In the genomic region with DNA sequence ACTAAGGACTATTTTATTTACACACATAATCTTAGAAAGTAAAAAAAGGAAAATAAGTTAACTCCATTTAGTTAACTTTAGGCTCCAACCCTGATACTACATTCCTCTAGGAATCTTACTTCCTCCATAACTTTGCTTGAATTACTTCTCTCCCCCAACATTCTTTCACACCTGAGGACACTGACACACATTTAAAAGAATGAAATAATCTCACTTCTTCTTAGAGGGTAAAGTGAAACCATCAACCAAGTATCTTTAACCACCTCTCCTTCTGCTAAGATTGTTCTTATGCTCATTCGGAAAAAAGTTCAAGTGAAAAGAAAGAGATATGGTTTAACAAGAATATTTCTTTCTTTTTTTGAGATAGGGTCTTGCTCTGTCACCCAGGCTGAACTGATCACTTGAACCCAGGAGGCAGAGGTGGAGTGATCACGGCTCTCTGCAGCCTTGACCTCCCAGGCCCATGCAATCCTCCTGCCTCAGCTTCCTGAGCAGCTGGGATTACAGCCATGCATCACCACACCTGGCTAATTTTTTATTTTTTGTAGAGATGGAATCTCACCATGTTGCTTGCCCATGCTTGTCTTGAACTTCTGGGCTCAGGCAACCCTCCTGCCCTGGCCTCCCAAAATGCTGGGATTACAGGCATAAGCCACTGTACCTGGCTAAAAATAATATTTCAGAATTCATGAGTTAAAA, we compare ENCODE assay signal across 11 cellular contexts. TPM values are rescaled to one million over a fixed set of nuclear protein-coding genes. Genes with fewer than 3 reads are reported as not detected.
DNase-seq lines count a peak whose midpoint lies in the region; ATAC-seq and TF ChIP-seq lines count a peak whose summit lies in the region.
"Had no signal": no experiment of that assay in that cellular context is flagged by ENCODE, and none has a peak within 500 bp of the region (broad histone marks: within the 10 kb centered on the region; RNA-seq: fewer than 3 reads in every experiment).

No MANE protein-coding gene starts in this region.

- no peaks in the 10 kb centered on the region for H3K9me3 ChIP-seq in sigmoid colon
- H3K9me3 ChIP-seq: tibial artery had no signal

- no peaks in the 10 kb centered on the region for H3K9me3 Mint-ChIP-seq in stimulated activated naive B cell treated with anti-CD40 and anti-IgM and Interleukin-4, amounts not matched to agents 10 μg/mL and 1 μg/mL and 100 μg/mL, for 72 hours
- H3K9me3 Mint-ChIP-seq: T-cell had no signal

- no peaks in the 10 kb centered on the region for H3K27me3 Mint-ChIP-seq in stimulated activated naive B cell treated with anti-CD40 and anti-IgM and Interleukin-4, amounts not matched to agents 10 μg/mL and 1 μg/mL and 100 μg/mL, for 72 hours

- peaks cover 24 to 38% of the 10 kb centered on the region in 2 donors for H3K36me3 Mint-ChIP-seq in stimulated activated naive B cell treated with anti-CD40 and anti-IgM and Interleukin-4, amounts not matched to agents 10 μg/mL and 1 μg/mL and 100 μg/mL, for 72 hours

- peaks cover 0 to 11% (median 5%) of the 10 kb centered on the region in 4 donors for H3K4me1 ChIP-seq in sigmoid colon
- H3K4me1 ChIP-seq: parathyroid adenoma had no signal

- TF ChIP-seq POLR2A in sigmoid colon (IDR thresholded peaks at IDR 0.05): no peak

- in situ Hi-C loops in ACHN (cut with HindIII; ENCODE audit: low pct_ligation_motif_present, low pct_unique_long_range_greater_than_20kb, low sequenced_read_pairs): no loop called here

- ATAC-seq in GM19395 (IDR thresholded peaks at IDR 0.05; ENCODE audit: unreplicated experiment): peak; percentile 96
- ATAC-seq in HG02759 (IDR thresholded peaks at IDR 0.05; ENCODE audit: unreplicated experiment): peak; percentile 86
- ATAC-seq in HG03521 (IDR thresholded peaks at IDR 0.05; ENCODE audit: unreplicated experiment): peak; percentile 87
- peak; percentile 80 for ATAC-seq in stimulated activated naive B cell treated with anti-CD40 and anti-IgM and Interleukin-4, amounts not matched to agents 10 μg/mL and 1 μg/mL and 100 μg/mL, for 72 hours (replicated peaks)
- ATAC-seq: T-cell had no signal

- no peak for TF ChIP-seq CTCF in sigmoid colon (IDR thresholded peaks at IDR 0.05)

- no peaks in the 10 kb centered on the region for H3K27me3 ChIP-seq in sigmoid colon
- H3K27me3 ChIP-seq: tibial artery had no signal

- H3K36me3 ChIP-seq in sigmoid colon: peaks cover 0 to 6% (median 0%) of the 10 kb centered on the region in 4 donors

- H3K4me3 ChIP-seq in sigmoid colon: no peak overlapping the region
- H3K4me3 ChIP-seq: tibial artery had no signal

- H3K4me3 Mint-ChIP-seq in stimulated activated naive B cell treated with anti-CD40 and anti-IgM and Interleukin-4, amounts not matched to agents 10 μg/mL and 1 μg/mL and 100 μg/mL, for 72 hours: peak overlapping the region in 1 of 2 donors; percentile 50
- H3K4me3 Mint-ChIP-seq: T-cell had no signal

- H3K27ac Mint-ChIP-seq in stimulated activated naive B cell treated with anti-CD40 and anti-IgM and Interleukin-4, amounts not matched to agents 10 μg/mL and 1 μg/mL and 100 μg/mL, for 72 hours: no peak overlapping the region
- H3K27ac Mint-ChIP-seq: T-cell had no signal

- DNase-seq in stimulated activated naive B cell treated with anti-CD40 and anti-IgM and Interleukin-4, amounts not matched to agents 10 μg/mL and 1 μg/mL and 100 μg/mL, for 72 hours: no peak
- DNase-seq in sigmoid colon (no peak), ACHN (no peak)
- no peak for DNase-seq in stimulated activated CD8-positive, alpha-beta memory T cell treated with anti-CD3 and anti-CD28 coated beads, Interleukin-4, amount 100 ng/mL, for 48 hours
- DNase-seq: NCI-H510A treated with DMSO at 0.1 percent for 48 hours, T-cell, tibial artery had no signal

- H3K4me1 Mint-ChIP-seq in stimulated activated naive B cell treated with anti-CD40 and anti-IgM and Interleukin-4, amounts not matched to agents 10 μg/mL and 1 μg/mL and 100 μg/mL, for 72 hours: peaks cover 8 to 16% of the 10 kb centered on the region in 2 donors

- no peak overlapping the region for H3K27ac ChIP-seq in sigmoid colon
- H3K27ac ChIP-seq: parathyroid adenoma had no signal

- 88 to 94% methylated on average over 2 of the region's 2 CpGs for WGBS in sigmoid colon, 2 donors

- no peak for TF ChIP-seq EP300 in sigmoid colon (IDR thresholded peaks at IDR 0.05)

- intact Hi-C loops in sigmoid colon (cut with DNase I): no loop called here

RNA-seq across cellular contexts. Expression of a gene that starts 28.5 kb away (rescaled TPM):
- total RNA-seq in sigmoid colon: 100 to 1,000 TPM in 3 of 4 donors, 10 to 100 TPM in 1; 89.1 to 127 (median 112) TPM
- 10 to 100 TPM; 22.9 to 36.0 (median 25.4) TPM for polyA plus RNA-seq in sigmoid colon

RNA-seq across cellular contexts. Expression of a gene that starts 32.3 kb away (rescaled TPM):
- total RNA-seq in sigmoid colon: 10 to 100 TPM; 33.8 to 46.4 (median 37.3) TPM
- polyA plus RNA-seq in sigmoid colon: 1 to 10 TPM; 4.4 to 8.3 (median 7.8) TPM

RNA-seq across cellular contexts. Expression of a gene that starts 37.9 kb away (rescaled TPM):
- 10 to 100 TPM; 22.7 to 40.5 (median 38.4) TPM for total RNA-seq in sigmoid colon
- 1 to 10 TPM; 2.5 to 7.7 (median 4.8) TPM for polyA plus RNA-seq in sigmoid colon
